Comparison of ENCODE assay signal across 9 cellular contexts in the genomic region with DNA sequence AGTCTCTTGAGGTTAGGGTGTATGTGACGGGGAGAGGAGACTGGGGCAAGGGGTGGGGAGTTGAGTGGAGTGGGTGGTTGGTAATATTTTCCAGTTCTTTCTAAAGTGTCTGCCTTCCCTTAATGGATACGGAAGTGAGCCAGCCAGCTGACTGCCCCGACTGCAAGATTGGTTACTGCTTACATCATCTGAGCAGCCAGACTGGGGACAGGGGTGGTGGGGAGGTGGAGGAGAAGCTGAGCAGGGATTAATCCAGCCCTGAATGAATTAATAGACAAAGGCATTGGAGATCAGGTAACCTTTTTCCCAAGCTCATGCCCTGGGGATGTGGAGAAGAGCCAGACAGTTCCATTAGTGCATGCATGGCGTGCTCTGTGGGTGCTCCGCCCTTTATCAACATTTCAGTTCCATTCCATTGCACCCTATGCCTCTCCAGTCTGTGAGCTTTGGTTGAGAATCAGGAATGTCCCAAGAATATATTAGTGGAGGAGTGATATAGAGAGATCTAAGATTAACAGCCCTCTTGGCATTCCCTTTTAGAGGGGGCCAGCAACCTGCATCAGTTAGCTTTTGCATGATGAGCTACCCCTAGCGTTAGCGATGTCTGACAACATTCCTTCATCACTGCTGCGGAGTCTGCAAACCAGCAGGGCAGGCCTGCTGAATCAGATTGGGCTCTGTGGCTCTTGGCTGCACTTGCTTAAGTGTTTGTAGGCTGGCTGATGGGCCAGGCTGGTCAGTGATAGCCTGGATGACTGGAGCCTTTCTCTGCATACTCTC.
DNase-seq lines count a peak whose midpoint lies in the region; ATAC-seq and TF ChIP-seq lines count a peak whose summit lies in the region.
"Had no signal": no experiment of that assay in that cellular context is flagged by ENCODE, and none has a peak within 500 bp of the region (broad histone marks: within the 10 kb centered on the region; RNA-seq: fewer than 3 reads in every experiment).

No MANE protein-coding gene starts in this region.

- no peak overlapping the region for H3K9ac ChIP-seq in skeletal muscle tissue (ENCODE audit: low read depth in 1 of 3, low read length in 3 of 3)

- intact Hi-C loops in Right ventricle myocardium superior (cut with DNase I) = no loop called here

- H3K27me3 Mint-ChIP-seq in HFFc6 (ENCODE audit: insufficient read depth) = peaks cover 23% of the 10 kb centered on the region

- H3K9me3 Mint-ChIP-seq in HFFc6 = no peaks in the 10 kb centered on the region

- peaks cover 12 to 27% (median 17%) of the 10 kb centered on the region in 3 donors for H3K4me1 ChIP-seq in skeletal muscle tissue (ENCODE audit: control insufficient read depth in 3 of 3, insufficient read depth in 3 of 3, low read length in 3 of 3)

- peak; percentile 33; the same call in 1 of the 2 replicates for TF ChIP-seq CTCF in HFFc6 (IDR thresholded peaks at IDR 0.05)

- H3K4me1 Mint-ChIP-seq in HFFc6 (ENCODE audit: low read depth) = peaks cover 28% of the 10 kb centered on the region

- H3K36me3 Mint-ChIP-seq in HFFc6 (ENCODE audit: low read depth) = no peaks in the 10 kb centered on the region

- H3K27ac ChIP-seq in skeletal muscle tissue (ENCODE audit: low read depth, low read length) = peak overlapping the region; percentile 71

- DNase-seq in HFFc6 (peak; percentile 59), SK-N-DZ (ENCODE audit: low spot score) (peak; percentile 34), Right ventricle myocardium superior (peak; percentile 63)
- DNase-seq in activated CD4-positive, alpha-beta T cell treated with anti-CD3 and anti-CD28 coated beads, Interleukin-2, amount 50 U/mL, for 4 hours = no peak
- no peak for DNase-seq in stimulated activated CD4-positive, alpha-beta T cell treated with anti-CD3 and anti-CD28 coated beads, Interleukin-4, amount 100 ng/mL, for 4 hours
- DNase-seq: stimulated activated naive CD4-positive, alpha-beta T cell treated with Interleukin-2 at 50 U/mL for 16 hours had no signal

- peak overlapping the region; percentile 4 for H3K4me3 Mint-ChIP-seq in HFFc6

- no peak overlapping the region for H3K4me3 ChIP-seq in skeletal muscle tissue (ENCODE audit: low read length in 3 of 3)

- no peaks in the 10 kb centered on the region for H3K36me3 ChIP-seq in skeletal muscle tissue (ENCODE audit: control insufficient read depth in 3 of 3, insufficient read depth in 3 of 3, low read length in 3 of 3)

- ATAC-seq in Right ventricle myocardium superior (ENCODE audit: poor library complexity) (peak; percentile 78), GM18861 (IDR thresholded peaks at IDR 0.05; ENCODE audit: unreplicated experiment) (no peak), GM18868 (IDR thresholded peaks at IDR 0.05; ENCODE audit: unreplicated experiment) (no peak)

- H3K9me3 ChIP-seq in skeletal muscle tissue (ENCODE audit: control insufficient read depth in 3 of 3, low read length in 3 of 3) = no peaks in the 10 kb centered on the region

- peak overlapping the region; percentile 57; the same call in 1 of the 2 replicates for H3K27ac Mint-ChIP-seq in HFFc6

- no peaks in the 10 kb centered on the region for H3K27me3 ChIP-seq in skeletal muscle tissue (ENCODE audit: control insufficient read depth in 3 of 3, insufficient read depth in 3 of 3, low read length in 3 of 3)

Comparison
In these comparisons a context has a peak if more than half of its experiments do, and no peak if none do; other contexts are left out.
1. DNase-seq: peak in HFFc6 (single experiment), SK-N-DZ (single experiment) and Right ventricle myocardium superior (single experiment); none in activated CD4-positive, alpha-beta T cell treated with anti-CD3 and anti-CD28 coated beads, Interleukin-2, amount 50 U/mL, for 4 hours (0 of 2) and stimulated activated CD4-positive, alpha-beta T cell treated with anti-CD3 and anti-CD28 coated beads, Interleukin-4, amount 100 ng/mL, for 4 hours (0 of 2).